ENCODE assay signal across 8 cellular contexts in the genomic region with DNA sequence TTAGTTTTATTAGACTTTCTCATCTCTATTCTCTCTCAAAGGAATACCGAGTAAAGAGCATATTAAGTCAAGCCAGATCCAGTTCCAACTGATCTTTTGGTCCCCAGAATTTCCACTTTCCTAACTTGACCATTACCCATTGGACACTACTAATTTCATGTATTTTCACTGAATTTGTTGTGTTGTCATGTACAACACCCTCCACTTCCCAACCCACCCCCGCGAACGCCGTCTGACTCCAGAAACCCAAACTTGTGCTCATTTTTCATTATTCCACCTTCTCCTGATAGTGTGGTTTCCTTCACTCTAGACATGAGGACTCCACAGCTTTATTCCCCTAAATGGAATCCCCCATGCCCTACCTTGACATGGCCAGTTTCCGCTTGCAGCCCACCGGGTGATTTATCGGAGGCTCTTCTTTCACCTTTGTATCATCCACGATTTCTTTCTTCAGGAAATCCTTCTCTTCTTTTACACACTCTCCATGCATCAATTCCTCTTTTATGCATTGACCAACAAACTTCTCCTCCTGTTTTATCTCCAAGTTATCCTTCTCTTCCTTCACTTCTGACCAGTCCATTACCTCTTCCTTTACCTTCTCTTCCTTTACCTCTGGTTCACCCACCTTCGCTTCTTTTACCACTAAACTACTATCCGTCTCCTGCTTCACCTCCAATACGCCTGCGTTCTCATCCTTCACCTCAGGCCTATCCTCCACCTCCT. TPM values are rescaled to one million over a fixed set of nuclear protein-coding genes. Genes with fewer than 3 reads are reported as not detected.
DNase-seq lines count a peak whose midpoint lies in the region; ATAC-seq, FAIRE-seq and TF ChIP-seq lines count a peak whose summit lies in the region.

No MANE protein-coding gene starts in this region.

- H3K27ac ChIP-seq in AG04450 (ENCODE audit: low read depth, low read length), result no peak overlapping the region
- H3K27ac ChIP-seq in esophagus squamous epithelium, result peak overlapping the region; percentile 78 to 91 (median 90)

- H3K4me1 ChIP-seq in esophagus squamous epithelium, result peaks cover 13 to 39% (median 13%) of the 10 kb centered on the region in 3 donors

- no peaks in the 10 kb centered on the region for H3K9me3 ChIP-seq in AG04450 (ENCODE audit: control insufficient read depth, insufficient read depth, low read length)
- H3K9me3 ChIP-seq in esophagus squamous epithelium, result no peaks in the 10 kb centered on the region

- H3K4me3 ChIP-seq in AG04450 (ENCODE audit: low read depth, low read length) (peak overlapping the region; percentile 93), esophagus squamous epithelium (peak overlapping the region; percentile 58 to 94 (median 81)), skeletal muscle cell (ENCODE audit: low read depth, low read length) (peak overlapping the region; percentile 94)

- no peaks in the 10 kb centered on the region for H3K27me3 ChIP-seq in AG04450 (ENCODE audit: control insufficient read depth, insufficient read depth, low read length)
- no peaks in the 10 kb centered on the region for H3K27me3 ChIP-seq in esophagus squamous epithelium

- H3K36me3 ChIP-seq in esophagus squamous epithelium, result peaks cover 0 to 36% (median 0%) of the 10 kb centered on the region in 3 donors

- POLR2A ChIA-PET in AG04450 (lab: Yijun Ruan, JAX), result interaction anchor here (0.7 to 1.2 kb wide), 3 partner anchors 78 to 142 kb away, joined by 5 to 8 read pairs (median 6); no protein-coding TSS in a partner anchor

- TF ChIP-seq POLR2A in esophagus squamous epithelium (IDR thresholded peaks at IDR 0.05), result no peak

- intact Hi-C loops in esophagus squamous epithelium (cut with DNase I), result loop anchor here (10.0 kb wide), 1 partner anchor 123 kb away; a partner anchor contains a TSS

- DNase-seq in AG04450 (ENCODE audit: low read depth, low spot score) (no peak), LoVo (ENCODE audit: low spot score) (peak; percentile 4), esophagus squamous epithelium (lab: John Stamatoyannopoulos, UW) (no peak), skeletal muscle cell (ENCODE audit: low read depth) (no peak), ureter (ENCODE audit: low spot score) (no peak), AML-193 (lab: John Stamatoyannopoulos, UW) (no peak), RCC 7860 (ENCODE audit: low spot score) (no peak)

- WGBS in esophagus squamous epithelium, 2 donors, result 10 to 11% methylated on average over 13 of the region's 13 CpGs

- ATAC-seq in GM19438 (IDR thresholded peaks at IDR 0.05; ENCODE audit: low read depth, unreplicated experiment), result peak; percentile 36

- CTCF ChIA-PET in AG04450 (lab: Charles Lee), result interaction anchor here (0.7 to 1.6 kb wide), 9 partner anchors 11 to 598 kb away, joined by 3 to 24 read pairs (median 5); no protein-coding TSS in a partner anchor

- no peak for FAIRE-seq in RCC 7860 (lab: Jason Lieb, UNC)

- TF ChIP-seq CTCF in AG04450 (IDR thresholded peaks at IDR 0.05; ENCODE audit: low read depth, low read length), result no peak
- TF ChIP-seq CTCF in esophagus squamous epithelium (IDR thresholded peaks at IDR 0.05), result no peak

RNA-seq across cellular contexts. Expression of a gene that starts 0.8 kb away (rescaled TPM):
- polyA plus RNA-seq in AG04450 (2011; rRNA removed), result 18.9 and 19.2 TPM in 2 replicates
- polyA minus RNA-seq in AG04450 (2011; rRNA and poly(A)+ RNA removed), result 8.9 and 11.8 TPM in 2 replicates
- total RNA-seq in esophagus squamous epithelium (10 to 100 TPM in 2 of 4 donors, 1 to 10 TPM in 2; 8.2 to 20.0 (median 9.9) TPM), ureter (30.7 TPM)
